20 cellular contexts compared by ENCODE assay signal in genomic region chr1:229091721-229092136, GRCh38.
DNase-seq lines count a peak whose midpoint lies in the region; ATAC-seq and TF ChIP-seq lines count a peak whose summit lies in the region.
"Had no signal": no experiment of that assay in that cellular context is flagged by ENCODE, and none has a peak within 500 bp of the region (broad histone marks: within the 10 kb centered on the region; RNA-seq: fewer than 3 reads in every experiment).

No MANE protein-coding gene starts in this region.

- H3K23ac ChIP-seq in H9 (ENCODE audit: insufficient read length, low read depth, low read length), result no peak overlapping the region

- WGBS in H9 (ENCODE audit: extremely low coverage, insufficient read length, low lambda C conversion rate), result no CpG with 5 or more reads among the region's 7 CpGs

- no peaks in the 10 kb centered on the region for H3K23me2 ChIP-seq in H9 (ENCODE audit: insufficient read length, low read depth, low read length, poor library complexity, severe bottlenecking)

- H3K36me3 Mint-ChIP-seq in H9 (ENCODE audit: insufficient read depth in 1 of 3, low read depth in 3 of 3) (peaks cover 0 to 12% (median 2%) of the 10 kb centered on the region in 3 experiments; a peak in 4 of 7 replicates), glutamatergic neuron (ENCODE audit: unreplicated experiment) (no peaks in the 10 kb centered on the region)
- H3K36me3 Mint-ChIP-seq in activated naive CD8-positive, alpha-beta T cell treated with anti-CD3 and anti-CD28 coated beads, Interleukin-2, amount 50 U/mL, for 24 hours (ENCODE audit: low read depth), result no peaks in the 10 kb centered on the region
- H3K36me3 Mint-ChIP-seq: activated naive CD4-positive, alpha-beta T cell treated with anti-CD3 and anti-CD28 coated beads, Interleukin-2, amount 50 U/mL, for 24 hours had no signal

- H3K18ac ChIP-seq in H9 (ENCODE audit: insufficient read length, low read depth, low read length), result peak overlapping the region; percentile 33

- no peaks in the 10 kb centered on the region for H3K9me3 ChIP-seq in H9 (ENCODE audit: control insufficient read depth, low read depth, low read length)
- H3K9me3 ChIP-seq: body of pancreas, gastrocnemius medialis, mucosa of descending colon, sigmoid colon, vagina had no signal

- no peak overlapping the region for H2BK15ac ChIP-seq in H9 (ENCODE audit: low read depth, low read length)

- H3K79me2 ChIP-seq in H9 (ENCODE audit: insufficient read depth, low read length), result no peaks in the 10 kb centered on the region

- TF ChIP-seq CTCF in H9 (conservative IDR thresholded peaks at IDR 0.05) (no peak), glutamatergic neuron (IDR thresholded peaks at IDR 0.05; ENCODE audit: partially characterized antibody, unreplicated experiment) (no peak)

- DNase-seq in H9 (no peak), NCI-H345 (lab: John Stamatoyannopoulos, UW) (peak; percentile 38), glutamatergic neuron (no peak), occipital lobe (lab: John Stamatoyannopoulos, UW) (no peak), dedifferentiated amniotic fluid mesenchymal stem cell (ENCODE audit: extremely low spot score) (no peak)
- no peak for DNase-seq in activated naive CD8-positive, alpha-beta T cell treated with anti-CD3 and anti-CD28 coated beads, Interleukin-2, amount 50 U/mL, for 24 hours
- DNase-seq: AML-193, body of pancreas, Caco-2, gastrocnemius medialis, left lung, mucosa of descending colon, SHP77, sigmoid colon had no signal

- H4K8ac ChIP-seq in H9 (replicated peaks; ENCODE audit: insufficient read length, low read depth, low read length), result no peak overlapping the region

- H3K27me3 Mint-ChIP-seq in H9 (ENCODE audit: low read depth) (no peaks in the 10 kb centered on the region), glutamatergic neuron (ENCODE audit: unreplicated experiment) (peaks cover 3% of the 10 kb centered on the region)
- H3K27me3 Mint-ChIP-seq in activated naive CD8-positive, alpha-beta T cell treated with anti-CD3 and anti-CD28 coated beads, Interleukin-2, amount 50 U/mL, for 24 hours, result peaks cover 4% of the 10 kb centered on the region
- H3K27me3 Mint-ChIP-seq: activated naive CD4-positive, alpha-beta T cell treated with anti-CD3 and anti-CD28 coated beads, Interleukin-2, amount 50 U/mL, for 24 hours; stimulated activated naive CD8-positive, alpha-beta T cell treated with anti-CD3 and anti-CD28 coated beads, Interleukin-15, Interleukin-2, amounts not matched to agents 100 ng/mL and 50 ng/mL, for 24 hours had no signal

- H3K27ac ChIP-seq in H9 (ENCODE audit: insufficient read length, low read depth, low read length), result peak overlapping the region; percentile 89
- peak overlapping the region; percentile 69 for H3K27ac ChIP-seq in temporal lobe (ENCODE audit: low read depth, low read length)
- H3K27ac ChIP-seq: epithelial cell of prostate, gastrocnemius medialis, left lung, sigmoid colon, vagina had no signal

- ATAC-seq in activated naive CD8-positive, alpha-beta T cell treated with anti-CD3 and anti-CD28 coated beads, Interleukin-2, amount 50 U/mL, for 24 hours, result no peak
- ATAC-seq: body of pancreas, gastrocnemius medialis, left lung, mucosa of descending colon had no signal

- H3K9me3 Mint-ChIP-seq in H9 (peaks cover 6% of the 10 kb centered on the region in 2 experiments), glutamatergic neuron (ENCODE audit: unreplicated experiment) (no peaks in the 10 kb centered on the region)
- H3K9me3 Mint-ChIP-seq in activated naive CD8-positive, alpha-beta T cell treated with anti-CD3 and anti-CD28 coated beads, Interleukin-2, amount 50 U/mL, for 24 hours, result no peaks in the 10 kb centered on the region
- H3K9me3 Mint-ChIP-seq: activated naive CD4-positive, alpha-beta T cell treated with anti-CD3 and anti-CD28 coated beads, Interleukin-2, amount 50 U/mL, for 24 hours; dendritic cell treated with granulocyte-macrophage colony-stimulating factor and Interleukin-4, amounts not matched to agents 40 ng/mL and 50 ng/mL, for 4 days; stimulated activated naive CD8-positive, alpha-beta T cell treated with anti-CD3 and anti-CD28 coated beads, Interleukin-15, Interleukin-2, amounts not matched to agents 100 ng/mL and 50 ng/mL, for 24 hours had no signal

- H2BK120ac ChIP-seq in H9 (ENCODE audit: low read depth, low read length, poor library complexity, severe bottlenecking), result no peak overlapping the region

- no peak overlapping the region for H4K5ac ChIP-seq in H9 (ENCODE audit: insufficient read length, low read depth, low read length)

- no peaks in the 10 kb centered on the region for H3K79me1 ChIP-seq in H9 (ENCODE audit: insufficient read depth, low read depth, low read length, poor library complexity, severe bottlenecking)

- no peak overlapping the region for H3T11ph ChIP-seq in H9 (ENCODE audit: low read length)

- H3K27ac Mint-ChIP-seq in H9 (peak overlapping the region; percentile 96 to 99 (median 98); a peak in 6 of 7 replicates), glutamatergic neuron (ENCODE audit: unreplicated experiment) (peak overlapping the region; percentile 76)
- H3K27ac Mint-ChIP-seq in activated naive CD8-positive, alpha-beta T cell treated with anti-CD3 and anti-CD28 coated beads, Interleukin-2, amount 50 U/mL, for 24 hours, result no peak overlapping the region
- H3K27ac Mint-ChIP-seq: activated naive CD4-positive, alpha-beta T cell treated with anti-CD3 and anti-CD28 coated beads, Interleukin-2, amount 50 U/mL, for 24 hours; dendritic cell treated with granulocyte-macrophage colony-stimulating factor and Interleukin-4, amounts not matched to agents 40 ng/mL and 50 ng/mL, for 4 days; stimulated activated naive CD8-positive, alpha-beta T cell treated with anti-CD3 and anti-CD28 coated beads, Interleukin-15, Interleukin-2, amounts not matched to agents 100 ng/mL and 50 ng/mL, for 24 hours had no signal

- no peak overlapping the region for H4K91ac ChIP-seq in H9 (ENCODE audit: insufficient read length, low read depth, low read length)

- peaks cover 19% of the 10 kb centered on the region; the same call in 1 of the 2 replicates for H3K4me1 ChIP-seq in H9 (ENCODE audit: insufficient read depth, low read length)

- no peak overlapping the region for H2AFZ ChIP-seq in H9 (ENCODE audit: low read length)

- H3K4me3 Mint-ChIP-seq in H9 (0 out of 5 replicates have a peak overlapping the region, but pooled peaks of 1 of the 2 experiments have one; percentile 32), glutamatergic neuron (ENCODE audit: unreplicated experiment) (peak overlapping the region; percentile 36)
- no peak overlapping the region for H3K4me3 Mint-ChIP-seq in activated naive CD8-positive, alpha-beta T cell treated with anti-CD3 and anti-CD28 coated beads, Interleukin-2, amount 50 U/mL, for 24 hours
- H3K4me3 Mint-ChIP-seq: activated naive CD4-positive, alpha-beta T cell treated with anti-CD3 and anti-CD28 coated beads, Interleukin-2, amount 50 U/mL, for 24 hours; dendritic cell treated with granulocyte-macrophage colony-stimulating factor and Interleukin-4, amounts not matched to agents 40 ng/mL and 50 ng/mL, for 4 days; stimulated activated naive CD8-positive, alpha-beta T cell treated with anti-CD3 and anti-CD28 coated beads, Interleukin-15, Interleukin-2, amounts not matched to agents 100 ng/mL and 50 ng/mL, for 24 hours had no signal

- H2AK5ac ChIP-seq in H9 (ENCODE audit: insufficient read length, low read length), result no peak overlapping the region

- no peak overlapping the region for H2BK20ac ChIP-seq in H9 (ENCODE audit: low read depth, low read length, poor library complexity, severe bottlenecking)

- no peaks in the 10 kb centered on the region for H4K20me1 ChIP-seq in H9 (ENCODE audit: control insufficient read depth, insufficient read depth, insufficient read length)

- H3K56ac ChIP-seq in H9 (ENCODE audit: insufficient read length, low read depth, low read length), result no peak overlapping the region

- peak overlapping the region; percentile 1 for H3K4me2 ChIP-seq in H9 (ENCODE audit: insufficient read depth, insufficient read length, low read length)

- H3K4me1 Mint-ChIP-seq in H9 (peaks cover 64 to 75% of the 10 kb centered on the region in 2 experiments), glutamatergic neuron (ENCODE audit: low read depth, unreplicated experiment) (peaks cover 34% of the 10 kb centered on the region)
- H3K4me1 Mint-ChIP-seq in activated naive CD8-positive, alpha-beta T cell treated with anti-CD3 and anti-CD28 coated beads, Interleukin-2, amount 50 U/mL, for 24 hours, result peaks cover 5% of the 10 kb centered on the region

- no peak overlapping the region for H3K9ac ChIP-seq in H9 (ENCODE audit: extremely low read depth, insufficient read length, low read length)

- H3K27me3 ChIP-seq in H9 (ENCODE audit: insufficient read depth, low read length), result no peaks in the 10 kb centered on the region
- H3K27me3 ChIP-seq: body of pancreas, gastrocnemius medialis, left lung, sigmoid colon, vagina had no signal

- H2BK12ac ChIP-seq in H9 (ENCODE audit: insufficient read length, low read depth, low read length), result no peak overlapping the region

- H3K4ac ChIP-seq in H9 (ENCODE audit: low read depth, low read length), result no peak overlapping the region; the same call in 1 of the 2 replicates

- no peak overlapping the region for H2BK5ac ChIP-seq in H9 (ENCODE audit: insufficient read length, low read length)

- H3K14ac ChIP-seq in H9 (ENCODE audit: insufficient read depth, low read length), result peak overlapping the region; percentile 38; the same call in 1 of the 2 replicates
